In genomic region chr10:110613341-110613995, GRCh38 we compare ENCODE assay signal across 13 cellular contexts. TPM values are rescaled to one million over a fixed set of nuclear protein-coding genes. Genes with fewer than 3 reads are reported as not detected.
DNase-seq lines count a peak whose midpoint lies in the region; ATAC-seq and TF ChIP-seq lines count a peak whose summit lies in the region.
"Had no signal": no experiment of that assay in that cellular context is flagged by ENCODE, and none has a peak within 500 bp of the region (broad histone marks: within the 10 kb centered on the region; RNA-seq: fewer than 3 reads in every experiment).

No MANE protein-coding gene starts in this region.

- TF ChIP-seq CTCF in HFFc6 (IDR thresholded peaks at IDR 0.05) = peak; percentile 29; the same call in 1 of the 2 replicates
- no peak for TF ChIP-seq CTCF in SU-DHL-6 (IDR thresholded peaks at IDR 0.05; ENCODE audit: insufficient read depth, low read length, poor library complexity, severe bottlenecking)

- H2AFZ ChIP-seq in SU-DHL-6 (ENCODE audit: low read depth, low read length, severe bottlenecking) = no peak overlapping the region

- H3K9ac ChIP-seq in SU-DHL-6 (ENCODE audit: low read length) = no peak overlapping the region

- peaks cover under 1% of the 10 kb centered on the region; the same call in 1 of the 2 replicates for H3F3A ChIP-seq in SU-DHL-6 (ENCODE audit: insufficient read depth)

- no peaks in the 10 kb centered on the region for H3K36me3 Mint-ChIP-seq in HFFc6 (ENCODE audit: low read depth)
- H3K36me3 Mint-ChIP-seq in natural killer cell treated with Interleukin-12 subunit alpha and Interleukin-12 subunit beta and Interleukin-15 and Interleukin-18, amount 100 ng/mL, for 72 hours = no peaks in the 10 kb centered on the region

- H3K9me3 Mint-ChIP-seq in HFFc6 = no peaks in the 10 kb centered on the region
- H3K9me3 Mint-ChIP-seq in natural killer cell treated with Interleukin-12 subunit alpha and Interleukin-12 subunit beta and Interleukin-15 and Interleukin-18, amount 100 ng/mL, for 72 hours = no peaks in the 10 kb centered on the region

- H3K27me3 ChIP-seq in SU-DHL-6 (ENCODE audit: low read length) = no peaks in the 10 kb centered on the region
- H3K27me3 ChIP-seq: left lung had no signal

- no peak overlapping the region for H3K27ac Mint-ChIP-seq in HFFc6
- H3K27ac Mint-ChIP-seq in natural killer cell treated with Interleukin-12 subunit alpha and Interleukin-12 subunit beta and Interleukin-15 and Interleukin-18, amount 100 ng/mL, for 72 hours = no peak overlapping the region

- peak overlapping the region; percentile 5 for H3K4me3 ChIP-seq in SU-DHL-6 (ENCODE audit: insufficient read depth, low read length, poor library complexity, severe bottlenecking)
- H3K4me3 ChIP-seq: HAP-1, left lung had no signal

- no peaks in the 10 kb centered on the region for H4K20me1 ChIP-seq in SU-DHL-6 (ENCODE audit: low read depth, low read length)

- H3K4me2 ChIP-seq in SU-DHL-6 (ENCODE audit: low read depth, low read length, poor library complexity, severe bottlenecking) = peak overlapping the region; percentile 44

- DNase-seq in activated T-cell treated with anti-CD3 and anti-CD28 coated beads for 24 hours (ENCODE audit: low read depth) (peak; percentile 25), activated T-cell treated with anti-CD3 and anti-CD28 coated beads for 4 hours (no peak), HFFc6 (no peak), NCI-H1694 (lab: John Stamatoyannopoulos, UW) (no peak), DMS114 treated with DMSO at 0.1 percent for 48 hours (lab: John Stamatoyannopoulos, UW; ENCODE audit: unreplicated experiment) (no peak)
- DNase-seq in stimulated activated CD8-positive, alpha-beta memory T cell treated with anti-CD3 and anti-CD28 coated beads, Interleukin-15, amount 100 ng/mL, for 48 hours (ENCODE audit: low read depth in 2 of 2) = peak; percentile 13 to 27
- no peak for DNase-seq in natural killer cell treated with Interleukin-12 subunit alpha and Interleukin-12 subunit beta and Interleukin-15 and Interleukin-18, amount 100 ng/mL, for 72 hours (ENCODE audit: low spot score)
- DNase-seq: foreskin melanocyte, NCI-H1930 had no signal

- peak overlapping the region; percentile 53 for H3K27ac ChIP-seq in SU-DHL-6 (ENCODE audit: low read depth, low read length)
- H3K27ac ChIP-seq: left lung had no signal

- no peak for ATAC-seq in natural killer cell treated with Interleukin-12 subunit alpha and Interleukin-12 subunit beta and Interleukin-15 and Interleukin-18, amount 100 ng/mL, for 72 hours
- ATAC-seq: left lung, Right ventricle myocardium inferior had no signal

- H3K9me3 ChIP-seq in SU-DHL-6 (ENCODE audit: insufficient read depth, low read length) = no peaks in the 10 kb centered on the region
- H3K9me3 ChIP-seq: HAP-1, left lung had no signal

- peaks cover 7% of the 10 kb centered on the region for H3K27me3 Mint-ChIP-seq in HFFc6 (ENCODE audit: insufficient read depth)
- peaks cover 0 to 3% of the 10 kb centered on the region in 2 donors for H3K27me3 Mint-ChIP-seq in natural killer cell treated with Interleukin-12 subunit alpha and Interleukin-12 subunit beta and Interleukin-15 and Interleukin-18, amount 100 ng/mL, for 72 hours

- peaks cover 15% of the 10 kb centered on the region for H3K4me1 Mint-ChIP-seq in HFFc6 (ENCODE audit: low read depth)
- peaks cover 4 to 8% of the 10 kb centered on the region in 2 donors for H3K4me1 Mint-ChIP-seq in natural killer cell treated with Interleukin-12 subunit alpha and Interleukin-12 subunit beta and Interleukin-15 and Interleukin-18, amount 100 ng/mL, for 72 hours (ENCODE audit: low read depth in 2 of 2)

- H3K36me3 ChIP-seq in SU-DHL-6 (ENCODE audit: low read length) = no peaks in the 10 kb centered on the region
- H3K36me3 ChIP-seq: HAP-1, left lung had no signal

- H3K4me3 Mint-ChIP-seq in HFFc6 = no peak overlapping the region
- H3K4me3 Mint-ChIP-seq in natural killer cell treated with Interleukin-12 subunit alpha and Interleukin-12 subunit beta and Interleukin-15 and Interleukin-18, amount 100 ng/mL, for 72 hours = no peak overlapping the region

- H3K9me2 ChIP-seq in SU-DHL-6 (replicated peaks; ENCODE audit: insufficient read depth, low read length) = no peaks in the 10 kb centered on the region

- H3K79me2 ChIP-seq in SU-DHL-6 (ENCODE audit: insufficient read depth, low read length) = no peaks in the 10 kb centered on the region

RNA-seq across cellular contexts. Expression of gene RBM20, which starts 30.7 kb away (rescaled TPM):
- not detected for total RNA-seq in HFFc6 (2021; fragmentation: NEBNext Ultra II Directional; extraction: Animal tissue kit (Norgen Biotek cat#: 25700))
- total RNA-seq in natural killer cell treated with Interleukin-12 subunit alpha and Interleukin-12 subunit beta and Interleukin-15 and Interleukin-18, amount 100 ng/mL, for 72 hours = not detected

RNA-seq across cellular contexts. Expression of gene SMC3, which starts 46.0 kb away (rescaled TPM):
- total RNA-seq in HFFc6 (2021; fragmentation: NEBNext Ultra II Directional; extraction: Animal tissue kit (Norgen Biotek cat#: 25700)) = 10 to 100 TPM; 26.0 to 40.5 (median 38.0) TPM
- total RNA-seq in natural killer cell treated with Interleukin-12 subunit alpha and Interleukin-12 subunit beta and Interleukin-15 and Interleukin-18, amount 100 ng/mL, for 72 hours = 10 to 100 TPM; 55.2 to 56.6 TPM

Comparison
In these comparisons a context has a peak if more than half of its experiments do, and no peak if none do; other contexts are left out.
1. DNase-seq: peak in activated T-cell treated with anti-CD3 and anti-CD28 coated beads for 24 hours (single experiment) and stimulated activated CD8-positive, alpha-beta memory T cell treated with anti-CD3 and anti-CD28 coated beads, Interleukin-15, amount 100 ng/mL, for 48 hours (2 of 2); none in activated T-cell treated with anti-CD3 and anti-CD28 coated beads for 4 hours (single experiment), HFFc6 (single experiment), NCI-H1694 (single experiment), natural killer cell treated with Interleukin-12 subunit alpha and Interleukin-12 subunit beta and Interleukin-15 and Interleukin-18, amount 100 ng/mL, for 72 hours (single experiment) and DMS114 treated with DMSO at 0.1 percent for 48 hours (single experiment).